ENCODE assay signal across 10 cellular contexts in genomic region chr10:133209641-133210040, GRCh38. TPM values are rescaled to one million over a fixed set of nuclear protein-coding genes. Genes with fewer than 3 reads are reported as not detected.
"Had no signal": no experiment of that assay in that cellular context is flagged by ENCODE, and none has a peak within 500 bp of the region (broad histone marks: within the 10 kb centered on the region; RNA-seq: fewer than 3 reads in every experiment).

No MANE protein-coding gene starts in this region.

- H2AFZ ChIP-seq: GM23338 had no signal

- H3K4me3 ChIP-seq: GM23338, HAP-1 had no signal

- H3K9me3 ChIP-seq: HAP-1 had no signal

- H3K27ac ChIP-seq: HL-60 had no signal

- DNase-seq: H7, HFFc6 had no signal

- H3K4me2 ChIP-seq: GM23338 had no signal

- ATAC-seq: GM23338, HCT116, HepG2 had no signal

- H3K36me3 ChIP-seq: HAP-1 had no signal

- H3K4me1 ChIP-seq: HAP-1 had no signal

- FAIRE-seq: HepG2 had no signal

RNA-seq across cellular contexts. Expression of gene UTF1, which starts 20.4 kb away (rescaled TPM):
- total RNA-seq: H4, HepG2, HFFc6, HT1080 had no signal
- polyA plus RNA-seq: HepG2, IgD-negative memory B cell had no signal

RNA-seq across cellular contexts. Expression of gene VENTX, which starts 28.0 kb away (rescaled TPM):
- total RNA-seq: H4, HepG2, HFFc6 had no signal
- polyA plus RNA-seq: HepG2, IgD-negative memory B cell had no signal

RNA-seq across cellular contexts. Expression of gene KNDC1, which starts 49.6 kb away (rescaled TPM):
- total RNA-seq: HepG2, HT1080 had no signal
